Comparison of ENCODE assay signal across 17 cellular contexts in the genomic region with DNA sequence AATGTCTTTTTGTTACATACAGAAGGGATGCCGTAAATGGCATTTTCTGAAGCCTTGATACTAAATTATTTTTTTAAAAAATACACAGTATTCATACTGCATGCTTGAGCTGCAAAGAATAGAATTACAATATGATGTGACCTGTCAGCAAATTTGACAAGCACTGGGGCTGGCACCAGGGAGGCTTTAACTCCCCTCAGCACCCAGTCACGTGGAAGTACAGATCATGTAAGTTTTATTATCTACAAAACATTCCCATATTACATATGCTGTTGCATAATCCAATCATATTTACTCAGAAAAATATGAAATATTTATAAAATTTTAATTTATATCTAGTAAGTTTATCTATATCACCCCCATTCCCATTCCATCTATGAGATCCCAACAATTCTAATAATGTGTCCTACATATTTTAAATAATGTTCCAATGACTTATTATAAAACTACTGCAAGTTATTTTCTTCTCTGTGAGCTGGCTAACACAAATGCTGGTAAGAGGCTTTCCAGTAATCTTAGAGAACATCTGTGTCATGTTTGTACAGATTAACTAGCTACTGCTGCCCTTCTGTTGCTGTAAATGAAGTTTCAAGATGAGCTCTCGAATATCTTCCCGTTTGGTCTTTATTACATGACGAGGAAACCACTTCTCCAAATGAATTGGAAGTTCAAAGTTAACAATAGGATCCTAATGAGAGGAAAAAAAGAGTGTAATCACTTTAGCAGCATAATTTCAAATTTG. TPM values are rescaled to one million over a fixed set of nuclear protein-coding genes. Genes with fewer than 3 reads are reported as not detected.
DNase-seq lines count a peak whose midpoint lies in the region; ATAC-seq and TF ChIP-seq lines count a peak whose summit lies in the region.
"Had no signal": no experiment of that assay in that cellular context is flagged by ENCODE, and none has a peak within 500 bp of the region (broad histone marks: within the 10 kb centered on the region; RNA-seq: fewer than 3 reads in every experiment).

No MANE protein-coding gene starts in this region.

- ATAC-seq in psoas muscle: peak in 3 of 4 donors; percentile 57 to 74 (median 64)
- ATAC-seq in activated CD4-positive, CD25-positive, alpha-beta regulatory T cell treated with anti-CD3 and anti-CD28 coated beads, Interleukin-2, amount 50 U/mL, for 24 hours: no peak
- ATAC-seq in HG02852 (IDR thresholded peaks at IDR 0.05; ENCODE audit: unreplicated experiment): no peak
- ATAC-seq: GM23338 had no signal

- no peaks in the 10 kb centered on the region for H3K27me3 ChIP-seq in psoas muscle (ENCODE audit: insufficient read depth in 3 of 3, low read length in 2 of 3)
- H3K27me3 ChIP-seq: BE2C had no signal

- no peaks in the 10 kb centered on the region for H3K4me1 ChIP-seq in psoas muscle

- TF ChIP-seq POLR2A in erythroblast (IDR thresholded peaks at IDR 0.05; ENCODE audit: low read length): no peak

- peak in 67 of 76 experiments; percentile 2 to 90 (median 52) for DNase-seq in HUDEP-2 (lab: John Stamatoyannopoulos, UW; ENCODE audit: unreplicated experiment in 76 of 76)
- DNase-seq in OCI-M1 (lab: John Stamatoyannopoulos, UW): peak; percentile 95
- DNase-seq in erythroblast (lab: John Stamatoyannopoulos, UW): peak; percentile 89 to 96
- no peak for DNase-seq in psoas muscle
- DNase-seq in stimulated activated naive CD4-positive, alpha-beta T cell treated with Interleukin-2 at 50 U/mL for 16 hours (lab: John Stamatoyannopoulos, UW): no peak
- DNase-seq: BE2C; CD4-positive, alpha-beta memory T cell; KBM-7; NCI-H1048; NCI-H146; NCI-H2107; NCI-H510A; PC-9 had no signal

- intact Hi-C loops in psoas muscle (cut with DNase I): no loop called here

- no peak overlapping the region for H3K4me3 ChIP-seq in psoas muscle
- H3K4me3 ChIP-seq: GM23338, PC-9 had no signal

- H3K27ac ChIP-seq in psoas muscle: no peak overlapping the region
- H3K27ac ChIP-seq: HL-60, PC-9 had no signal

- no peak for TF ChIP-seq CTCF in psoas muscle (IDR thresholded peaks at IDR 0.05)

- H3K36me3 ChIP-seq in psoas muscle (ENCODE audit: insufficient read depth in 1 of 2, low read depth in 1 of 2): peaks cover 0 to 47% of the 10 kb centered on the region in 2 donors

- H3K9me3 ChIP-seq in psoas muscle: no peaks in the 10 kb centered on the region
- H3K9me3 ChIP-seq: BE2C had no signal

- 45 to 59% (median 53%) methylated on average over 5 of the region's 5 CpGs for WGBS in psoas muscle, 3 donors

RNA-seq across cellular contexts. Expression of gene IMPG2, which starts 5.2 kb away (rescaled TPM):
- under 1 TPM; 0.17 to 0.64 (median 0.40) TPM for total RNA-seq in psoas muscle
- under 1 TPM; 0.05 to 0.09 (median 0.08) TPM for polyA plus RNA-seq in psoas muscle
- total RNA-seq: GM23338 had no signal
- polyA plus RNA-seq: GM23338 had no signal

Comparison
In these comparisons a context has a peak if more than half of its experiments do, and no peak if none do; other contexts are left out.
1. DNase-seq: peak in HUDEP-2 (67 of 76), OCI-M1 (single experiment) and erythroblast (2 of 2); none in psoas muscle (0 of 2) and stimulated activated naive CD4-positive, alpha-beta T cell treated with Interleukin-2 at 50 U/mL for 16 hours (single experiment).
2. ATAC-seq: peak in psoas muscle (3 of 4); none in activated CD4-positive, CD25-positive, alpha-beta regulatory T cell treated with anti-CD3 and anti-CD28 coated beads, Interleukin-2, amount 50 U/mL, for 24 hours (0 of 2) and HG02852 (single experiment).